Comparison of ENCODE assay signal across 12 cellular contexts in the genomic region with DNA sequence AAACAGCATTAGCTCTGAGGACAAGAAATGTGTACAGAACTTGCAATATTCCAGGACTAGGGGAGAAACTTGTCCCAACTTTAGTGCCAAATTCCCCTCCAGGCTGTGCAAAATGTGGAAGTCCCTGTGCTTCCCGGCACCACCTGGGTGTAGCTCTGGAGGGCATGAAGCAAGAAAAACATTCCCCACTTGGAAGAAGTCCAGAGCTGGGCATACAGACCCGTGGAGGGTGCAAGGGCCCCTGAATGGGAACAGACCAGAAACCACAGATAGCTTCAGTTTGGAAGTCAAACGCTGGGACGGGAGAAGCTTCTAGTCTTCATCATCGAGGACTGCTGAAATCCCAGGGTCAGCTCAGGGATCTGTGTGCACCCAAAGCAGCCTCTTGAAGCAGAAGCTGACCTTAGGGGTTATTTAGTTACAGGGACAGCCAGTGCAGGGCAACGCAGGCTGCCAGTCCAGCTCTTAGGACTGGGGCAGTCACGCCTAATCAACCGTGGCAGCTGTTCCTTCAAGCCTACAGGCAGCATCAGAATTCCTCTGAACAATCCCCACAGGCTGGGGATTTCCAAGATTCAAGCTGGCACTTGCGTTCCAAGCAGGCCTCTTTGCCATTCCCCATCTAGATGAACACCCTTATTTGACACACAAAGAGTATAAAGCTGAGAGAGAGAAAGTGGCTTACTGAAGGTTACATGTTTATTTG.
A peak's percentile ranks its signal among the peaks of the same experiment; 100 is the strongest.
DNase-seq lines count a peak whose midpoint lies in the region; ATAC-seq and TF ChIP-seq lines count a peak whose summit lies in the region.
"Had no signal": no experiment of that assay in that cellular context is flagged by ENCODE, and none has a peak within 500 bp of the region (broad histone marks: within the 10 kb centered on the region; RNA-seq: fewer than 3 reads in every experiment).

No MANE protein-coding gene starts in this region.

- H3K27ac ChIP-seq in esophagus (ENCODE audit: low read depth in 2 of 2, low read length in 1 of 2) = peak overlapping the region; percentile 47 to 63
- H3K27ac ChIP-seq: adrenal gland, Peyer's patch had no signal

- H3K36me3 Mint-ChIP-seq in nephron (ENCODE audit: low read depth) = no peaks in the 10 kb centered on the region

- no peak for TF ChIP-seq CTCF in nephron (IDR thresholded peaks at IDR 0.05; ENCODE audit: unreplicated experiment in 3 of 3)

- no peak for ATAC-seq in HG03025 (IDR thresholded peaks at IDR 0.05; ENCODE audit: low FRiP score, unreplicated experiment)
- ATAC-seq: HCT116 had no signal

- DNase-seq in COLO668 (lab: John Stamatoyannopoulos, UW; ENCODE audit: unreplicated experiment) (peak; percentile 20), RPMI7951 (ENCODE audit: low read depth) (peak; percentile 56), globus pallidus (ENCODE audit: low spot score) (no peak), T1000 (lab: John Stamatoyannopoulos, UW) (no peak)
- no peak for DNase-seq in stimulated activated CD4-positive, alpha-beta T cell treated with anti-CD3 and anti-CD28 coated beads, Interleukin-4, amount 100 ng/mL, for 1 hour
- DNase-seq: adrenal gland, KG1, Peyer's patch had no signal

- peaks cover 8 to 14% of the 10 kb centered on the region in 2 donors for H3K4me1 ChIP-seq in esophagus (ENCODE audit: control insufficient read depth in 2 of 2, insufficient read depth in 2 of 2, low read length in 1 of 2)
- H3K4me1 ChIP-seq: adrenal gland, Peyer's patch had no signal

- H3K4me3 ChIP-seq in esophagus (ENCODE audit: low read depth in 1 of 2, low read length in 2 of 2) = no peak overlapping the region
- H3K4me3 ChIP-seq: adrenal gland, Peyer's patch had no signal

- WGBS in esophagus, 2 donors = 28 to 55% methylated on average over 9 of the region's 9 CpGs

- H3K27ac Mint-ChIP-seq in nephron = peak overlapping the region; percentile 65 to 86 (median 83)

- H3K36me3 ChIP-seq in esophagus (ENCODE audit: control insufficient read depth in 2 of 2, insufficient read depth in 2 of 2, low read length in 1 of 2) = peaks cover 0 to under 1% of the 10 kb centered on the region in 2 donors
- H3K36me3 ChIP-seq: adrenal gland, Peyer's patch had no signal

- H3K9me3 ChIP-seq in esophagus (ENCODE audit: control insufficient read depth in 2 of 2, insufficient read depth in 1 of 2, low read depth in 1 of 2, low read length in 1 of 2) = no peaks in the 10 kb centered on the region
- H3K9me3 ChIP-seq: adrenal gland, Peyer's patch had no signal

- H3K27me3 ChIP-seq in esophagus (ENCODE audit: control insufficient read depth in 1 of 2, insufficient read depth in 2 of 2, low read length in 2 of 2) = no peaks in the 10 kb centered on the region
- H3K27me3 ChIP-seq: adrenal gland, Peyer's patch had no signal

- peaks cover 51% of the 10 kb centered on the region for H3K4me1 Mint-ChIP-seq in nephron

- H3K4me3 Mint-ChIP-seq in nephron = peak overlapping the region in 1 of 3 experiments; percentile 12

- no peaks in the 10 kb centered on the region for H3K27me3 Mint-ChIP-seq in nephron (ENCODE audit: low read depth)

- H3K9me3 Mint-ChIP-seq in nephron = no peaks in the 10 kb centered on the region

Comparison
In these comparisons a context has a peak if more than half of its experiments do, and no peak if none do; other contexts are left out.
1. DNase-seq: peak in COLO668 (single experiment) and RPMI7951 (single experiment); none in globus pallidus (single experiment), T1000 (single experiment) and stimulated activated CD4-positive, alpha-beta T cell treated with anti-CD3 and anti-CD28 coated beads, Interleukin-4, amount 100 ng/mL, for 1 hour (single experiment).